Comparison of ENCODE assay signal across 8 cellular contexts in the genomic region with DNA sequence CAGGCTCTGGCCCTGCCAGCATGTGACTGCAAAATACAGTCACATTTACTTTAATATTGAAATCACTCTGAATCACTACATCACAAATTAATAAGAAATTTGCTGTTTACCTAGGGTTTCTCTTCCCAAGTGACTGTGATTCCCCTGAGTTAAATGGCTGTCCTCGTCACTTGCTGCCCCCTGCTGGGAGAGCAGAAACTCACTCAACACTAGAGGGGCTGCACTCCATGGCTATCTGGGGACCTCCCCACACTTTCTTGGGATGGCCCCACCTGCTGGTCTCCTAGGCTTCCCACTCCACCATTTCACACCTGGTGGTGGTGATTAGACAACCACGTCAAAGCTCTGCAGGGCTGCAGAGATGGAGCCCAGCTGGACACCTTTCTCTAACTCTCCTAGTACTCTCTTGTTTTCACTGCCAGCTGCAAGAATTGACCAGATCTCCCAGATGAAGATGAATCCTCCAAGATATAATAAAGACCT.
DNase-seq lines count a peak whose midpoint lies in the region; ATAC-seq and TF ChIP-seq lines count a peak whose summit lies in the region.

No MANE protein-coding gene starts in this region.

- 65% methylated on average over 2 of the region's 2 CpGs for WGBS in SK-N-SH (ENCODE audit: low lambda C conversion rate)

- no peak overlapping the region for H3K4me2 ChIP-seq in SK-N-SH

- no peak overlapping the region for H3K9ac ChIP-seq in SK-N-SH

- H3K36me3 Mint-ChIP-seq in activated naive CD4-positive, alpha-beta T cell treated with anti-CD3 and anti-CD28 coated beads, Interleukin-2, amount 10 ng/mL, durations not matched to agents 7 days and 5 days: peaks cover 20% of the 10 kb centered on the region
- peaks cover 12 to 16% (median 13%) of the 10 kb centered on the region in 3 donors for H3K36me3 Mint-ChIP-seq in immature natural killer cell

- no peak overlapping the region for H2AFZ ChIP-seq in SK-N-SH (ENCODE audit: low read depth)

- peak; percentile 60 for TF ChIP-seq RAD21 in SK-N-SH (IDR thresholded peaks at IDR 0.05; ENCODE audit: low read length)

- intact Hi-C loops in tibial artery (cut with DNase I; ENCODE audit: low total_unique reads): no loop called here

- peaks cover 0 to 8% of the 10 kb centered on the region in 2 experiments; a peak in 2 of 4 replicates for H3K4me1 ChIP-seq in SK-N-SH (ENCODE audit: control insufficient read depth in 1 of 2, insufficient read depth in 2 of 2, low read depth in 1 of 2, low read length in 1 of 2)
- H3K4me1 ChIP-seq in tibial artery: no peaks in the 10 kb centered on the region

- DNase-seq in DMS53 treated with DMSO at 0.1 percent for 48 hours (lab: John Stamatoyannopoulos, UW; ENCODE audit: unreplicated experiment) (peak; percentile 6), HPDE6-E6E7 (ENCODE audit: extremely low spot score) (peak; percentile 71), SK-N-SH (peak; percentile 58), immature natural killer cell (peak; percentile 65 to 69 (median 69)), tibial artery (no peak)
- DNase-seq in activated naive CD4-positive, alpha-beta T cell treated with anti-CD3 and anti-CD28 coated beads, Interleukin-2, amount 10 ng/mL, durations not matched to agents 7 days and 5 days: peak; percentile 84
- peak; percentile 69 to 73 for DNase-seq in stimulated activated CD8-positive, alpha-beta memory T cell treated with anti-CD3 and anti-CD28 coated beads, Interleukin-15, amount 100 ng/mL, for 48 hours (ENCODE audit: low read depth in 2 of 2)

- ATAC-seq in GM19035 (IDR thresholded peaks at IDR 0.05; ENCODE audit: unreplicated experiment): no peak

- POLR2A ChIA-PET in SK-N-SH (lab: Yijun Ruan, JAX): no interaction called here

- H3K27me3 ChIP-seq in SK-N-SH (ENCODE audit: insufficient read depth) (no peaks in the 10 kb centered on the region), tibial artery (no peaks in the 10 kb centered on the region)

- TF ChIP-seq CTCF in SK-N-SH (IDR thresholded peaks at IDR 0.05) (peak; percentile 52), tibial artery (IDR thresholded peaks at IDR 0.05) (no peak)

- H3K4me1 Mint-ChIP-seq in activated naive CD4-positive, alpha-beta T cell treated with anti-CD3 and anti-CD28 coated beads, Interleukin-2, amount 10 ng/mL, durations not matched to agents 7 days and 5 days: peaks cover 50% of the 10 kb centered on the region
- peaks cover 48 to 65% of the 10 kb centered on the region in 2 donors for H3K4me1 Mint-ChIP-seq in immature natural killer cell

- no peaks in the 10 kb centered on the region for H4K20me1 ChIP-seq in SK-N-SH (ENCODE audit: insufficient read depth)

- no peak overlapping the region for H3K4me3 ChIP-seq in SK-N-SH (ENCODE audit: low read depth in 2 of 2, low read length in 1 of 2)
- H3K4me3 ChIP-seq in tibial artery: no peak overlapping the region

- H3K9me3 ChIP-seq in SK-N-SH (peaks cover 4% of the 10 kb centered on the region; the same call in 1 of the 2 replicates), tibial artery (no peaks in the 10 kb centered on the region)

- H3K27ac ChIP-seq in SK-N-SH (ENCODE audit: low read depth in 2 of 2, low read length in 1 of 2) (no peak overlapping the region), tibial artery (no peak overlapping the region)

- no peaks in the 10 kb centered on the region for H3K79me2 ChIP-seq in SK-N-SH (ENCODE audit: insufficient read depth)

- peak overlapping the region; percentile 25 for H3K4me3 Mint-ChIP-seq in activated naive CD4-positive, alpha-beta T cell treated with anti-CD3 and anti-CD28 coated beads, Interleukin-2, amount 10 ng/mL, durations not matched to agents 7 days and 5 days
- peak overlapping the region; percentile 72 to 75 (median 73) for H3K4me3 Mint-ChIP-seq in immature natural killer cell

- no peak for TF ChIP-seq EP300 in SK-N-SH (IDR thresholded peaks at IDR 0.05; ENCODE audit: borderline replicate concordance in 1 of 2, low read depth in 1 of 2, low read length in 1 of 2)

- no peaks in the 10 kb centered on the region for H3K36me3 ChIP-seq in SK-N-SH (replicated peaks in 1 of 2; ENCODE audit: control insufficient read depth in 1 of 2, insufficient read depth in 2 of 2, low read length in 1 of 2)
- H3K36me3 ChIP-seq in tibial artery: no peaks in the 10 kb centered on the region

- peaks cover 15% of the 10 kb centered on the region for H3K9me3 Mint-ChIP-seq in activated naive CD4-positive, alpha-beta T cell treated with anti-CD3 and anti-CD28 coated beads, Interleukin-2, amount 10 ng/mL, durations not matched to agents 7 days and 5 days
- peaks cover 1 to 20% (median 14%) of the 10 kb centered on the region in 6 donors for H3K9me3 Mint-ChIP-seq in immature natural killer cell

- H3K27ac Mint-ChIP-seq in activated naive CD4-positive, alpha-beta T cell treated with anti-CD3 and anti-CD28 coated beads, Interleukin-2, amount 10 ng/mL, durations not matched to agents 7 days and 5 days: peak overlapping the region; percentile 85
- H3K27ac Mint-ChIP-seq in immature natural killer cell: peak overlapping the region; percentile 73 to 91 (median 83)

- H3K27me3 Mint-ChIP-seq in activated naive CD4-positive, alpha-beta T cell treated with anti-CD3 and anti-CD28 coated beads, Interleukin-2, amount 10 ng/mL, durations not matched to agents 7 days and 5 days: no peaks in the 10 kb centered on the region
- H3K27me3 Mint-ChIP-seq in immature natural killer cell (ENCODE audit: low read depth in 3 of 3): peaks cover 2 to 11% (median 6%) of the 10 kb centered on the region in 3 donors

- CTCF ChIA-PET in SK-N-SH (lab: Yijun Ruan, JAX): interaction anchor here (0.6 to 1.4 kb wide), 5 partner anchors 36 to 84 kb away, joined by 3 to 7 read pairs (median 4); no protein-coding TSS in a partner anchor
- CTCF ChIA-PET in activated naive CD4-positive, alpha-beta T cell treated with anti-CD3 and anti-CD28 coated beads, Interleukin-2, amount 10 ng/mL, durations not matched to agents 7 days and 5 days (lab: Charles Lee): interaction anchor here (0.7 to 8.4 kb wide), 20 partner anchors 8 to 238 kb away, joined by 3 to 162 read pairs (median 4); partner anchors contain the start of gene CD2

- H3F3A ChIP-seq in SK-N-SH (replicated peaks; ENCODE audit: insufficient read depth): no peaks in the 10 kb centered on the region

- H3K9me2 ChIP-seq in SK-N-SH: no peaks in the 10 kb centered on the region

TF ChIP-seq in SK-N-SH, 30 proteins besides CTCF, POLR2A, EP300 and RAD21:
- peak; percentile 45 for TF ChIP-seq SMC3 (IDR thresholded peaks at IDR 0.05; ENCODE audit: low read depth, low read length)
- TF ChIP-seq, protein P1, sequence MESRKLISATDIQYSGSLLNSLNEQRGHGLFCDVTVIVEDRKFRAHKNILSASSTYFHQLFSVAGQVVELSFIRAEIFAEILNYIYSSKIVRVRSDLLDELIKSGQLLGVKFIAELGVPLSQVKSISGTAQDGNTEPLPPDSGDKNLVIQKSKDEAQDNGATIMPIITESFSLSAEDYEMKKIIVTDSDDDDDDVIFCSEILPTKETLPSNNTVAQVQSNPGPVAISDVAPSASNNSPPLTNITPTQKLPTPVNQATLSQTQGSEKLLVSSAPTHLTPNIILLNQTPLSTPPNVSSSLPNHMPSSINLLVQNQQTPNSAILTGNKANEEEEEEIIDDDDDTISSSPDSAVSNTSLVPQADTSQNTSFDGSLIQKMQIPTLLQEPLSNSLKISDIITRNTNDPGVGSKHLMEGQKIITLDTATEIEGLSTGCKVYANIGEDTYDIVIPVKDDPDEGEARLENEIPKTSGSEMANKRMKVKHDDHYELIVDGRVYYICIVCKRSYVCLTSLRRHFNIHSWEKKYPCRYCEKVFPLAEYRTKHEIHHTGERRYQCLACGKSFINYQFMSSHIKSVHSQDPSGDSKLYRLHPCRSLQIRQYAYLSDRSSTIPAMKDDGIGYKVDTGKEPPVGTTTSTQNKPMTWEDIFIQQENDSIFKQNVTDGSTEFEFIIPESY (IDR thresholded peaks at IDR 0.05; ENCODE audit: borderline replicate concordance, low read depth): no peak

Comparison
In these comparisons a context has a peak if more than half of its experiments do, and no peak if none do; other contexts are left out.
1. DNase-seq: peak in DMS53 treated with DMSO at 0.1 percent for 48 hours (single experiment), HPDE6-E6E7 (single experiment), SK-N-SH (single experiment), activated naive CD4-positive, alpha-beta T cell treated with anti-CD3 and anti-CD28 coated beads, Interleukin-2, amount 10 ng/mL, durations not matched to agents 7 days and 5 days (single experiment), immature natural killer cell (3 of 3) and stimulated activated CD8-positive, alpha-beta memory T cell treated with anti-CD3 and anti-CD28 coated beads, Interleukin-15, amount 100 ng/mL, for 48 hours (2 of 2); none in tibial artery (0 of 2).